ENCODE assay signal across 8 cellular contexts in genomic region chr17:41786227-41787020, GRCh38. TPM values are rescaled to one million over a fixed set of nuclear protein-coding genes. Genes with fewer than 3 reads are reported as not detected.
DNase-seq lines count a peak whose midpoint lies in the region; ATAC-seq and TF ChIP-seq lines count a peak whose summit lies in the region.

JUP (minus strand) TSS chr17:41786711; CDS start chr17:41771854, 14,857 bp downstream.

- peak within 1 kb of the TSS; percentile 88 for H3K4me3 ChIP-seq in LNCaP clone FGC (ENCODE audit: low read depth, low read length)
- peak within 1 kb of the TSS; percentile 75 for H3K4me3 ChIP-seq in fibroblast of pulmonary artery (replicated peaks; ENCODE audit: low read depth, low read length)

- H3K27ac Mint-ChIP-seq in natural killer cell, result peak within 1 kb of the TSS; percentile 19 to 60

- DNase-seq in CMK (ENCODE audit: low read depth), result peak; percentile 98
- peak; percentile 100 for DNase-seq in LNCaP clone FGC (ENCODE audit: low read depth)
- DNase-seq in SHP77 (lab: John Stamatoyannopoulos, UW), result peak; percentile 98 to 99
- peak; percentile 63 for DNase-seq in activated gamma-delta T cell (lab: John Stamatoyannopoulos, UW)
- peak; percentile 99 for DNase-seq in fibroblast of pulmonary artery (ENCODE audit: low read depth)
- DNase-seq in natural killer cell, result peak; percentile 89
- peak; percentile 84 to 90 (median 86) for DNase-seq in stimulated activated naive CD4-positive, alpha-beta T cell (lab: John Stamatoyannopoulos, UW)

- no peaks in the 10 kb centered on the region for H3K9me3 Mint-ChIP-seq in natural killer cell

- H3K36me3 Mint-ChIP-seq in natural killer cell, result no peaks in the 10 kb centered on the region

- TF ChIP-seq CTCF in LNCaP clone FGC (IDR thresholded peaks at IDR 0.05; ENCODE audit: control insufficient read depth, extremely low read depth, insufficient read depth) (peak; percentile 76), fibroblast of pulmonary artery (IDR thresholded peaks at IDR 0.05; ENCODE audit: low read length, missing control alignments) (no peak), natural killer cell (IDR thresholded peaks at IDR 0.05) (peak; percentile 56)

- H3K4me1 Mint-ChIP-seq in natural killer cell, result peaks cover 0 to 24% of the 10 kb centered on the region in 2 donors

- peak within 1 kb of the TSS; percentile 75 for H3K4me3 Mint-ChIP-seq in natural killer cell

- ATAC-seq in GM21529 (IDR thresholded peaks at IDR 0.05; ENCODE audit: unreplicated experiment) (peak; percentile 92), natural killer cell (peak; percentile 95 to 97 (median 97))

- peaks cover 13 to 24% of the 10 kb centered on the region in 2 donors for H3K27me3 Mint-ChIP-seq in natural killer cell (ENCODE audit: low read depth in 2 of 2)

- intact Hi-C loops in natural killer cell (cut with micrococcal nuclease), result no loop called here

RNA-seq across cellular contexts. Expression of gene JUP, which starts in this region (rescaled TPM):
- total RNA-seq in natural killer cell, result 10 to 100 TPM in 1 of 3 donors, 1 to 10 TPM in 2; 1.8 to 12.1 (median 2.0) TPM

Comparison
In these comparisons a context has a peak if more than half of its experiments do, and no peak if none do; other contexts are left out.
1. Peak in every context shown above with its lines: DNase-seq, ATAC-seq and H3K4me3 ChIP-seq.